1 cellular context compared by ENCODE assay signal in the genomic region with DNA sequence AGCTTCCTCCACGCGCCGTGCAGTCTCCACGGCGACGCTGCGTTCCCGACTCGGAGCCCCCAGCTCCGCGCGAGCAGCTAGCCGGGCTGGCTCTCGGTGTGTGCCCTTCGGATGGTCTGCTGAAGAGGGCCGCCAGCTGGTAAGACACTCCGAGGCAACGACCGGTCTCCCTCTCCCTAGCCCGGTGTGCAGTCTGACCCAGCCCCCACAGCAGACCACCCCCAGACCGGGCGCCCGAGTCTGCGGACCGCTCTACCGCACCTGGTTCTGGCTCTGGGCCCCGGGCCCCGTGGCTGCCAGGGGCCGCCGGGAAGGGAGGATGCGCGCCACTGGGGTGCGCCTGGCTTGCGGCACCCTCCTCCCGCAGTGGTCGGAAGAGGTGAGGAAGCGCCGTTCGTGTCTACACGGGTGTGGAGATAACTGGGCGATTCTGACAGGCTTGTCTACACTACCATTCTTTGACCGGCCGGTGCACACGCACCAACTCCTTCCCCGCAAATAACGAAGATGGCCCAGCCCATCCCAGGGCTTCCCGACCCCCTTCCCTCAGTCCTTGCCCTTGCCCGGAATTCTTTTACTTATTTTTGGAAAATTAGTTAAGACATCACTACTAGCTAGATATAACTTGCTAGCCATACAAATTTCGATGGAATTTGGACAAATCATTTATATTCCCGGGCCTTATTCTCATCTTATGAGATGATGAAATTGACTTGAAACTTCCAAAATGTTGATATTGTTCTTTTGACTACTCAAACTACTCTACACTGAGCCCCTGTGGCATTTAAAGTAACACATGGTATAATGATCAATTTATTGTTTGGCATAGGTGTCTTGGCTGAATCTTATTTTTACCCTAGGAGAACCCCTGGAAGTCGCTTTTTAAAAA.
TF ChIP-seq lines count a peak whose summit lies in the region.

No MANE protein-coding gene starts in this region.

TF ChIP-seq in HEK293, 187 proteins besides CTCF, POLR2A, EP300 and RAD21 (continued from another document and continues in another):
- TF ChIP-seq, protein P1, sequence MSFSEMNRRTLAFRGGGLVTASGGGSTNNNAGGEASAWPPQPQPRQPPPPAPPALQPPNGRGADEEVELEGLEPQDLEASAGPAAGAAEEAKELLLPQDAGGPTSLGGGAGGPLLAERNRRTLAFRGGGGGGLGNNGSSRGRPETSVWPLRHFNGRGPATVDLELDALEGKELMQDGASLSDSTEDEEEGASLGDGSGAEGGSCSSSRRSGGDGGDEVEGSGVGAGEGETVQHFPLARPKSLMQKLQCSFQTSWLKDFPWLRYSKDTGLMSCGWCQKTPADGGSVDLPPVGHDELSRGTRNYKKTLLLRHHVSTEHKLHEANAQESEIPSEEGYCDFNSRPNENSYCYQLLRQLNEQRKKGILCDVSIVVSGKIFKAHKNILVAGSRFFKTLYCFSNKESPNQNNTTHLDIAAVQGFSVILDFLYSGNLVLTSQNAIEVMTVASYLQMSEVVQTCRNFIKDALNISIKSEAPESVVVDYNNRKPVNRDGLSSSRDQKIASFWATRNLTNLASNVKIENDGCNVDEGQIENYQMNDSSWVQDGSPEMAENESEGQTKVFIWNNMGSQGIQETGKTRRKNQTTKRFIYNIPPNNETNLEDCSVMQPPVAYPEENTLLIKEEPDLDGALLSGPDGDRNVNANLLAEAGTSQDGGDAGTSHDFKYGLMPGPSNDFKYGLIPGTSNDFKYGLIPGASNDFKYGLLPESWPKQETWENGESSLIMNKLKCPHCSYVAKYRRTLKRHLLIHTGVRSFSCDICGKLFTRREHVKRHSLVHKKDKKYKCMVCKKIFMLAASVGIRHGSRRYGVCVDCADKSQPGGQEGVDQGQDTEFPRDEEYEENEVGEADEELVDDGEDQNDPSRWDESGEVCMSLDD (tag by site-specific recombination; IDR thresholded peaks at IDR 0.05): peak; percentile 36; the same call in 1 of the 2 replicates
- no peak for TF ChIP-seq ZNF670 (tag by site-specific recombination; IDR thresholded peaks at IDR 0.05; ENCODE audit: low read depth)
- TF ChIP-seq, protein P2, sequence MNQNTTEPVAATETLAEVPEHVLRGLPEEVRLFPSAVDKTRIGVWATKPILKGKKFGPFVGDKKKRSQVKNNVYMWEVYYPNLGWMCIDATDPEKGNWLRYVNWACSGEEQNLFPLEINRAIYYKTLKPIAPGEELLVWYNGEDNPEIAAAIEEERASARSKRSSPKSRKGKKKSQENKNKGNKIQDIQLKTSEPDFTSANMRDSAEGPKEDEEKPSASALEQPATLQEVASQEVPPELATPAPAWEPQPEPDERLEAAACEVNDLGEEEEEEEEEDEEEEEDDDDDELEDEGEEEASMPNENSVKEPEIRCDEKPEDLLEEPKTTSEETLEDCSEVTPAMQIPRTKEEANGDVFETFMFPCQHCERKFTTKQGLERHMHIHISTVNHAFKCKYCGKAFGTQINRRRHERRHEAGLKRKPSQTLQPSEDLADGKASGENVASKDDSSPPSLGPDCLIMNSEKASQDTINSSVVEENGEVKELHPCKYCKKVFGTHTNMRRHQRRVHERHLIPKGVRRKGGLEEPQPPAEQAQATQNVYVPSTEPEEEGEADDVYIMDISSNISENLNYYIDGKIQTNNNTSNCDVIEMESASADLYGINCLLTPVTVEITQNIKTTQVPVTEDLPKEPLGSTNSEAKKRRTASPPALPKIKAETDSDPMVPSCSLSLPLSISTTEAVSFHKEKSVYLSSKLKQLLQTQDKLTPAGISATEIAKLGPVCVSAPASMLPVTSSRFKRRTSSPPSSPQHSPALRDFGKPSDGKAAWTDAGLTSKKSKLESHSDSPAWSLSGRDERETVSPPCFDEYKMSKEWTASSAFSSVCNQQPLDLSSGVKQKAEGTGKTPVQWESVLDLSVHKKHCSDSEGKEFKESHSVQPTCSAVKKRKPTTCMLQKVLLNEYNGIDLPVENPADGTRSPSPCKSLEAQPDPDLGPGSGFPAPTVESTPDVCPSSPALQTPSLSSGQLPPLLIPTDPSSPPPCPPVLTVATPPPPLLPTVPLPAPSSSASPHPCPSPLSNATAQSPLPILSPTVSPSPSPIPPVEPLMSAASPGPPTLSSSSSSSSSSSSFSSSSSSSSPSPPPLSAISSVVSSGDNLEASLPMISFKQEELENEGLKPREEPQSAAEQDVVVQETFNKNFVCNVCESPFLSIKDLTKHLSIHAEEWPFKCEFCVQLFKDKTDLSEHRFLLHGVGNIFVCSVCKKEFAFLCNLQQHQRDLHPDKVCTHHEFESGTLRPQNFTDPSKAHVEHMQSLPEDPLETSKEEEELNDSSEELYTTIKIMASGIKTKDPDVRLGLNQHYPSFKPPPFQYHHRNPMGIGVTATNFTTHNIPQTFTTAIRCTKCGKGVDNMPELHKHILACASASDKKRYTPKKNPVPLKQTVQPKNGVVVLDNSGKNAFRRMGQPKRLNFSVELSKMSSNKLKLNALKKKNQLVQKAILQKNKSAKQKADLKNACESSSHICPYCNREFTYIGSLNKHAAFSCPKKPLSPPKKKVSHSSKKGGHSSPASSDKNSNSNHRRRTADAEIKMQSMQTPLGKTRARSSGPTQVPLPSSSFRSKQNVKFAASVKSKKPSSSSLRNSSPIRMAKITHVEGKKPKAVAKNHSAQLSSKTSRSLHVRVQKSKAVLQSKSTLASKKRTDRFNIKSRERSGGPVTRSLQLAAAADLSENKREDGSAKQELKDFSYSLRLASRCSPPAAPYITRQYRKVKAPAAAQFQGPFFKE (tag by site-specific recombination; IDR thresholded peaks at IDR 0.05; ENCODE audit: borderline replicate concordance): no peak
- TF ChIP-seq, protein P3, sequence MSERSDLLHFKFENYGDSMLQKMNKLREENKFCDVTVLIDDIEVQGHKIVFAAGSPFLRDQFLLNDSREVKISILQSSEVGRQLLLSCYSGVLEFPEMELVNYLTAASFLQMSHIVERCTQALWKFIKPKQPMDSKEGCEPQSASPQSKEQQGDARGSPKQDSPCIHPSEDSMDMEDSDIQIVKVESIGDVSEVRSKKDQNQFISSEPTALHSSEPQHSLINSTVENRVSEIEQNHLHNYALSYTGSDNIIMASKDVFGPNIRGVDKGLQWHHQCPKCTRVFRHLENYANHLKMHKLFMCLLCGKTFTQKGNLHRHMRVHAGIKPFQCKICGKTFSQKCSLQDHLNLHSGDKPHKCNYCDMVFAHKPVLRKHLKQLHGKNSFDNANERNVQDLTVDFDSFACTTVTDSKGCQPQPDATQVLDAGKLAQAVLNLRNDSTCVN (tag by site-specific recombination; optimal IDR thresholded peaks at IDR 0.05): peak; percentile 87
- TF ChIP-seq, protein P4, sequence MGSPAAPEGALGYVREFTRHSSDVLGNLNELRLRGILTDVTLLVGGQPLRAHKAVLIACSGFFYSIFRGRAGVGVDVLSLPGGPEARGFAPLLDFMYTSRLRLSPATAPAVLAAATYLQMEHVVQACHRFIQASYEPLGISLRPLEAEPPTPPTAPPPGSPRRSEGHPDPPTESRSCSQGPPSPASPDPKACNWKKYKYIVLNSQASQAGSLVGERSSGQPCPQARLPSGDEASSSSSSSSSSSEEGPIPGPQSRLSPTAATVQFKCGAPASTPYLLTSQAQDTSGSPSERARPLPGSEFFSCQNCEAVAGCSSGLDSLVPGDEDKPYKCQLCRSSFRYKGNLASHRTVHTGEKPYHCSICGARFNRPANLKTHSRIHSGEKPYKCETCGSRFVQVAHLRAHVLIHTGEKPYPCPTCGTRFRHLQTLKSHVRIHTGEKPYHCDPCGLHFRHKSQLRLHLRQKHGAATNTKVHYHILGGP (tag by site-specific recombination; IDR thresholded peaks at IDR 0.05): no peak
- 0 out of 2 replicates have a peak, but pooled peaks have one; percentile 46 for TF ChIP-seq REPIN1 (tag by site-specific recombination; IDR thresholded peaks at IDR 0.05; ENCODE audit: low read depth)
- no peak for TF ChIP-seq ZNF830 (tag by site-specific recombination; IDR thresholded peaks at IDR 0.05; ENCODE audit: low read depth)
- 0 out of 2 replicates have a peak, but pooled peaks have one; percentile 21 for TF ChIP-seq ZNF423 (tag by site-specific recombination; IDR thresholded peaks at IDR 0.05)
- TF ChIP-seq KLF9 (tag by site-specific recombination; IDR thresholded peaks at IDR 0.05; ENCODE audit: low read depth): no peak
- TF ChIP-seq RBAK (tag by site-specific recombination; IDR thresholded peaks at IDR 0.05): no peak
- 0 out of 2 replicates have a peak, but pooled peaks have one; percentile 12 for TF ChIP-seq ZNF394 (tag by site-specific recombination; IDR thresholded peaks at IDR 0.05; ENCODE audit: borderline replicate concordance)
- TF ChIP-seq ZBTB7A (tag by site-specific recombination; IDR thresholded peaks at IDR 0.05; ENCODE audit: low read depth): 0 out of 2 replicates have a peak, but pooled peaks have one; percentile 38
- no peak for TF ChIP-seq ZNF112 (tag by site-specific recombination; IDR thresholded peaks at IDR 0.05)
- TF ChIP-seq ZNF843 (tag by site-specific recombination; IDR thresholded peaks at IDR 0.05): 0 out of 2 replicates have a peak, but pooled peaks have one; percentile 22
- TF ChIP-seq ZBTB20 (tag by site-specific recombination; IDR thresholded peaks at IDR 0.05): peak; percentile 94
- TF ChIP-seq ZNF600 (tag by site-specific recombination; IDR thresholded peaks at IDR 0.05): peak; percentile 87
- TF ChIP-seq ZNF169 (tag by site-specific recombination; IDR thresholded peaks at IDR 0.05): no peak
- 0 out of 2 replicates have a peak, but pooled peaks have one; percentile 11 for TF ChIP-seq OVOL3 (tag by site-specific recombination; IDR thresholded peaks at IDR 0.05)
- TF ChIP-seq BCL11B (tag by site-specific recombination; IDR thresholded peaks at IDR 0.05; ENCODE audit: low read depth): no peak
- TF ChIP-seq ZNF791 (tag by site-specific recombination; IDR thresholded peaks at IDR 0.05): no peak
- no peak; the same call in 1 of the 2 replicates for TF ChIP-seq GLIS1 (tag by site-specific recombination; IDR thresholded peaks at IDR 0.05)
- no peak for TF ChIP-seq ZNF16 (tag by site-specific recombination; IDR thresholded peaks at IDR 0.05; ENCODE audit: low read depth)
- peak; percentile 39; the same call in 1 of the 2 replicates for TF ChIP-seq ZNF341 (tag by site-specific recombination; IDR thresholded peaks at IDR 0.05; ENCODE audit: low read depth)
- TF ChIP-seq, protein P5, sequence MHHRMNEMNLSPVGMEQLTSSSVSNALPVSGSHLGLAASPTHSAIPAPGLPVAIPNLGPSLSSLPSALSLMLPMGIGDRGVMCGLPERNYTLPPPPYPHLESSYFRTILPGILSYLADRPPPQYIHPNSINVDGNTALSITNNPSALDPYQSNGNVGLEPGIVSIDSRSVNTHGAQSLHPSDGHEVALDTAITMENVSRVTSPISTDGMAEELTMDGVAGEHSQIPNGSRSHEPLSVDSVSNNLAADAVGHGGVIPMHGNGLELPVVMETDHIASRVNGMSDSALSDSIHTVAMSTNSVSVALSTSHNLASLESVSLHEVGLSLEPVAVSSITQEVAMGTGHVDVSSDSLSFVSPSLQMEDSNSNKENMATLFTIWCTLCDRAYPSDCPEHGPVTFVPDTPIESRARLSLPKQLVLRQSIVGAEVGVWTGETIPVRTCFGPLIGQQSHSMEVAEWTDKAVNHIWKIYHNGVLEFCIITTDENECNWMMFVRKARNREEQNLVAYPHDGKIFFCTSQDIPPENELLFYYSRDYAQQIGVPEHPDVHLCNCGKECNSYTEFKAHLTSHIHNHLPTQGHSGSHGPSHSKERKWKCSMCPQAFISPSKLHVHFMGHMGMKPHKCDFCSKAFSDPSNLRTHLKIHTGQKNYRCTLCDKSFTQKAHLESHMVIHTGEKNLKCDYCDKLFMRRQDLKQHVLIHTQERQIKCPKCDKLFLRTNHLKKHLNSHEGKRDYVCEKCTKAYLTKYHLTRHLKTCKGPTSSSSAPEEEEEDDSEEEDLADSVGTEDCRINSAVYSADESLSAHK (tag by site-specific recombination; IDR thresholded peaks at IDR 0.05): peak; percentile 62
- TF ChIP-seq ZNF324 (tag by site-specific recombination; IDR thresholded peaks at IDR 0.05): no peak
- TF ChIP-seq, protein P6, sequence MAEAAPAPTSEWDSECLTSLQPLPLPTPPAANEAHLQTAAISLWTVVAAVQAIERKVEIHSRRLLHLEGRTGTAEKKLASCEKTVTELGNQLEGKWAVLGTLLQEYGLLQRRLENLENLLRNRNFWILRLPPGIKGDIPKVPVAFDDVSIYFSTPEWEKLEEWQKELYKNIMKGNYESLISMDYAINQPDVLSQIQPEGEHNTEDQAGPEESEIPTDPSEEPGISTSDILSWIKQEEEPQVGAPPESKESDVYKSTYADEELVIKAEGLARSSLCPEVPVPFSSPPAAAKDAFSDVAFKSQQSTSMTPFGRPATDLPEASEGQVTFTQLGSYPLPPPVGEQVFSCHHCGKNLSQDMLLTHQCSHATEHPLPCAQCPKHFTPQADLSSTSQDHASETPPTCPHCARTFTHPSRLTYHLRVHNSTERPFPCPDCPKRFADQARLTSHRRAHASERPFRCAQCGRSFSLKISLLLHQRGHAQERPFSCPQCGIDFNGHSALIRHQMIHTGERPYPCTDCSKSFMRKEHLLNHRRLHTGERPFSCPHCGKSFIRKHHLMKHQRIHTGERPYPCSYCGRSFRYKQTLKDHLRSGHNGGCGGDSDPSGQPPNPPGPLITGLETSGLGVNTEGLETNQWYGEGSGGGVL (tag by site-specific recombination; IDR thresholded peaks at IDR 0.05): peak; percentile 73
- TF ChIP-seq, protein P7, sequence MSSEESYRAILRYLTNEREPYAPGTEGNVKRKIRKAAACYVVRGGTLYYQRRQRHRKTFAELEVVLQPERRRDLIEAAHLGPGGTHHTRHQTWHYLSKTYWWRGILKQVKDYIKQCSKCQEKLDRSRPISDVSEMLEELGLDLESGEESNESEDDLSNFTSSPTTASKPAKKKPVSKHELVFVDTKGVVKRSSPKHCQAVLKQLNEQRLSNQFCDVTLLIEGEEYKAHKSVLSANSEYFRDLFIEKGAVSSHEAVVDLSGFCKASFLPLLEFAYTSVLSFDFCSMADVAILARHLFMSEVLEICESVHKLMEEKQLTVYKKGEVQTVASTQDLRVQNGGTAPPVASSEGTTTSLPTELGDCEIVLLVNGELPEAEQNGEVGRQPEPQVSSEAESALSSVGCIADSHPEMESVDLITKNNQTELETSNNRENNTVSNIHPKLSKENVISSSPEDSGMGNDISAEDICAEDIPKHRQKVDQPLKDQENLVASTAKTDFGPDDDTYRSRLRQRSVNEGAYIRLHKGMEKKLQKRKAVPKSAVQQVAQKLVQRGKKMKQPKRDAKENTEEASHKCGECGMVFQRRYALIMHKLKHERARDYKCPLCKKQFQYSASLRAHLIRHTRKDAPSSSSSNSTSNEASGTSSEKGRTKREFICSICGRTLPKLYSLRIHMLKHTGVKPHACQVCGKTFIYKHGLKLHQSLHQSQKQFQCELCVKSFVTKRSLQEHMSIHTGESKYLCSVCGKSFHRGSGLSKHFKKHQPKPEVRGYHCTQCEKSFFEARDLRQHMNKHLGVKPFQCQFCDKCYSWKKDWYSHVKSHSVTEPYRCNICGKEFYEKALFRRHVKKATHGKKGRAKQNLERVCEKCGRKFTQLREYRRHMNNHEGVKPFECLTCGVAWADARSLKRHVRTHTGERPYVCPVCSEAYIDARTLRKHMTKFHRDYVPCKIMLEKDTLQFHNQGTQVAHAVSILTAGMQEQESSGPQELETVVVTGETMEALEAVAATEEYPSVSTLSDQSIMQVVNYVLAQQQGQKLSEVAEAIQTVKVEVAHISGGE (tag by site-specific recombination; conservative IDR thresholded peaks at IDR 0.05; ENCODE audit: low read depth): peak; percentile 39; the same call in 1 of the 2 replicates
- TF ChIP-seq ZNF544 (tag by site-specific recombination; IDR thresholded peaks at IDR 0.05): no peak
- no peak for TF ChIP-seq ZNF596 (tag by site-specific recombination; IDR thresholded peaks at IDR 0.05)
- no peak for TF ChIP-seq ZNF837 (tag by site-specific recombination; IDR thresholded peaks at IDR 0.05)
- peak; percentile 82 for TF ChIP-seq ZNF76 (tag by site-specific recombination; IDR thresholded peaks at IDR 0.05; ENCODE audit: borderline replicate concordance, low read depth)
- 0 out of 2 replicates have a peak, but pooled peaks have one; percentile 30 for TF ChIP-seq ZNF629 (tag by site-specific recombination; IDR thresholded peaks at IDR 0.05)
- no peak for TF ChIP-seq ZBTB1 (tag by site-specific recombination; IDR thresholded peaks at IDR 0.05)
